In the genomic region with DNA sequence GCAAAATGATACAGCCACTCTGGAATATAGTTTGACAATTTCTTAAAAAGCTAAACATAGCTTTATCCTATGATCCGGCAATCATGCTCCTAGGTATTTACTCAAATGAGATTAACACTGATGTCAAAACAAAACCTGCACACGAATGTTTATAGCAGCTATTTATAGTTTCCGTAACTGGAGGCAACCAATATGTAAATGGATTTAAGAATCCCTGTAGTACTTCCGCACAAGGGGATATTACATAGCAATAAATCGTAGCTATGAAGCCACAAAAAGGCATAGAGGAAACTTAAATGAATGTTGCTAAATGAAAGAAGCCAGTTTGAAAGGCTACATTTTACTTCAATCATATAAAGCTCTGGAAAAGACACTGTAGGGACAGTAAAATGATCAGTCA, we compare ENCODE assay signal across 23 cellular contexts.
"Had no signal": no experiment of that assay in that cellular context is flagged by ENCODE, and none has a peak within 500 bp of the region (broad histone marks: within the 10 kb centered on the region; RNA-seq: fewer than 3 reads in every experiment).

No MANE protein-coding gene starts in this region.

- H3K36me3 ChIP-seq: lower lobe of right lung, neutrophil, prostate gland, right atrium auricular region, suprapubic skin, transverse colon, upper lobe of right lung, uterus had no signal

- H3K4me3 ChIP-seq: dorsolateral prefrontal cortex, lower lobe of right lung, prostate gland, right atrium auricular region, smooth muscle cell, suprapubic skin, transverse colon, upper lobe of right lung, uterus had no signal

- H3K27ac Mint-ChIP-seq: natural killer cell; stimulated activated naive CD8-positive, alpha-beta T cell treated with anti-CD3 and anti-CD28 coated beads, Interleukin-15, amount 100 ng/mL, for 72 hours had no signal

- H3K4me1 Mint-ChIP-seq: natural killer cell; neural crest cell; stimulated activated naive CD8-positive, alpha-beta T cell treated with anti-CD3 and anti-CD28 coated beads, Interleukin-15, amount 100 ng/mL, for 72 hours had no signal

- H3K36me3 Mint-ChIP-seq: natural killer cell had no signal

- H3K4me1 ChIP-seq: lower lobe of right lung, parathyroid adenoma, prostate gland, right atrium auricular region, suprapubic skin, transverse colon, upper lobe of right lung, uterus had no signal

- H3K27me3 Mint-ChIP-seq: stimulated activated naive CD8-positive, alpha-beta T cell treated with anti-CD3 and anti-CD28 coated beads, Interleukin-15, amount 100 ng/mL, for 72 hours had no signal

- H3K4me3 Mint-ChIP-seq: natural killer cell; neural crest cell; stimulated activated naive CD8-positive, alpha-beta T cell treated with anti-CD3 and anti-CD28 coated beads, Interleukin-15, amount 100 ng/mL, for 72 hours had no signal

- ATAC-seq: left ventricle myocardium superior; lower lobe of right lung; natural killer cell; sciatic nerve; stimulated activated naive CD8-positive, alpha-beta T cell treated with anti-CD3 and anti-CD28 coated beads, Interleukin-15, amount 100 ng/mL, for 72 hours; upper lobe of right lung had no signal

- H3K27ac ChIP-seq: dorsolateral prefrontal cortex, lower lobe of right lung, neutrophil, parathyroid adenoma, prostate gland, right atrium auricular region, suprapubic skin, transverse colon, upper lobe of right lung, uterus had no signal

- H3K27me3 ChIP-seq: dorsolateral prefrontal cortex, neutrophil, right atrium auricular region, suprapubic skin, transverse colon, upper lobe of right lung, uterus had no signal

- DNase-seq: dorsolateral prefrontal cortex; effector CD4-positive, alpha-beta T cell; hypothalamus; left ventricle myocardium superior; lower lobe of right lung; natural killer cell; stimulated activated CD4-positive, alpha-beta T cell treated with anti-CD3 and anti-CD28 coated beads, Interleukin-12 subunit alpha, Interleukin-12 subunit beta, amount 100 ng/mL, for 4 hours; stimulated activated CD4-positive, alpha-beta T cell treated with anti-CD3 and anti-CD28 coated beads, Interleukin-1b, Interleukin-23, amount 100 ng/mL, for 48 hours; stimulated activated CD4-positive, alpha-beta T cell treated with anti-CD3 and anti-CD28 coated beads, Interleukin-4, amount 100 ng/mL, for 1 hour; stimulated activated CD8-positive, alpha-beta memory T cell treated with anti-CD3 and anti-CD28 coated beads, Interleukin-4, amount 100 ng/mL, for 48 hours; stimulated activated naive CD4-positive, alpha-beta T cell; stimulated activated naive CD8-positive, alpha-beta T cell treated with anti-CD3 and anti-CD28 coated beads, Interleukin-15, amount 100 ng/mL, for 72 hours; transverse colon; upper lobe of right lung; uterus had no signal

- H3K9me3 ChIP-seq: lower lobe of right lung, neutrophil, prostate gland, right atrium auricular region, transverse colon, upper lobe of right lung, uterus had no signal
